ENCODE assay signal across 28 cellular contexts in genomic region chrX:12367254-12367653, GRCh38.
DNase-seq lines count a peak whose midpoint lies in the region; ATAC-seq, FAIRE-seq and TF ChIP-seq lines count a peak whose summit lies in the region.
"Had no signal": no experiment of that assay in that cellular context is flagged by ENCODE, and none has a peak within 500 bp of the region (broad histone marks: within the 10 kb centered on the region; RNA-seq: fewer than 3 reads in every experiment).

No MANE protein-coding gene starts in this region.

- H3K4me2 ChIP-seq in HepG2 (ENCODE audit: low read depth, low read length) = no peak overlapping the region
- H3K4me2 ChIP-seq in IMR-90 (ENCODE audit: low read depth, low read length) = no peak overlapping the region
- H3K4me2 ChIP-seq in K562 (ENCODE audit: insufficient read depth, low read length) = no peak overlapping the region
- no peak overlapping the region for H3K4me2 ChIP-seq in H1 (ENCODE audit: insufficient read depth in 1 of 2, low read depth in 2 of 2, low read length in 2 of 2)
- H3K4me2 ChIP-seq in mesendoderm (ENCODE audit: low read length) = no peak overlapping the region
- H3K4me2 ChIP-seq: BLaER1 treated with 17β-estradiol and CSF1 and Interleukin-3, amounts not matched to agents 10 nM and 100 nM had no signal

- H3K14ac ChIP-seq in IMR-90 (replicated peaks; ENCODE audit: low read depth, low read length) = no peak overlapping the region
- H3K14ac ChIP-seq in H1 (ENCODE audit: insufficient read length) = no peak overlapping the region

- H4K91ac ChIP-seq in IMR-90 (ENCODE audit: insufficient read depth, low read depth, low read length) = peak overlapping the region; percentile 47; the same call in 1 of the 2 replicates
- H4K91ac ChIP-seq in H1 (replicated peaks; ENCODE audit: insufficient read length, low read length) = no peak overlapping the region

- no peak overlapping the region for H3K27ac Mint-ChIP-seq in CD14-positive monocyte
- H3K27ac Mint-ChIP-seq: B cell; CD4-positive, CD25-positive, alpha-beta regulatory T cell; CD8-positive, alpha-beta memory T cell had no signal

- TF ChIP-seq RAD21 in HepG2 (CRISPR knock-in tag; IDR thresholded peaks at IDR 0.05) (no peak), IMR-90 (IDR thresholded peaks at IDR 0.05; ENCODE audit: low read length) (no peak), K562 (CRISPR knock-in tag; conservative IDR thresholded peaks at IDR 0.05 in 1 of 2, IDR thresholded peaks at IDR 0.05 in 1 of 2) (no peak), H1 (IDR thresholded peaks at IDR 0.05 in 1 of 2, conservative IDR thresholded peaks at IDR 0.05 in 1 of 2; ENCODE audit: low read depth in 2 of 2, low read length in 2 of 2) (no peak)

- H2AK5ac ChIP-seq in IMR-90 (ENCODE audit: low read depth, low read length) = peak overlapping the region; percentile 67; the same call in 1 of the 2 replicates
- H2AK5ac ChIP-seq in H1 (ENCODE audit: low read depth, low read length) = no peak overlapping the region
- H2AK5ac ChIP-seq in mesendoderm (ENCODE audit: low read length) = no peak overlapping the region

- no peaks in the 10 kb centered on the region for H3K79me2 ChIP-seq in HepG2 (ENCODE audit: insufficient read depth, low read length)
- no peaks in the 10 kb centered on the region for H3K79me2 ChIP-seq in K562 (ENCODE audit: control insufficient read depth, insufficient read depth, low read length)
- H3K79me2 ChIP-seq in H1 (ENCODE audit: control insufficient read depth in 1 of 2, insufficient read depth in 2 of 2, low read length in 2 of 2) = no peaks in the 10 kb centered on the region
- no peaks in the 10 kb centered on the region for H3K79me2 ChIP-seq in mesendoderm (ENCODE audit: control insufficient read depth, insufficient read depth, low read length)

- TF ChIP-seq CTCF in HepG2 (CRISPR knock-in tag; IDR thresholded peaks at IDR 0.05) = no peak
- no peak for TF ChIP-seq CTCF in right lobe of liver (IDR thresholded peaks at IDR 0.05)
- no peak for TF ChIP-seq CTCF in IMR-90 (conservative IDR thresholded peaks at IDR 0.05; ENCODE audit: low read depth, low read length)
- no peak for TF ChIP-seq CTCF in K562 (IDR thresholded peaks at IDR 0.05 in 2 of 3, conservative IDR thresholded peaks at IDR 0.05 in 1 of 3; ENCODE audit: insufficient read depth in 2 of 3, low read depth in 1 of 3, low read length in 3 of 3)
- TF ChIP-seq CTCF in H1 (IDR thresholded peaks at IDR 0.05; ENCODE audit: control extremely low read depth in 1 of 3, insufficient read depth in 1 of 3, low read depth in 1 of 3, low read length in 3 of 3) = no peak
- TF ChIP-seq CTCF in CD14-positive monocyte (IDR thresholded peaks at IDR 0.05) = no peak

- no peaks in the 10 kb centered on the region for H3K36me3 Mint-ChIP-seq in CD14-positive monocyte
- H3K36me3 Mint-ChIP-seq: CD4-positive, alpha-beta memory T cell; CD4-positive, CD25-positive, alpha-beta regulatory T cell; CD8-positive, alpha-beta memory T cell had no signal

- ATAC-seq in HepG2 (no peak), right lobe of liver (no peak), IMR-90 (ENCODE audit: low read depth) (no peak), K562 (no peak)
- ATAC-seq: GM12878 had no signal

- CTCF ChIA-PET in HepG2 (lab: Yijun Ruan, JAX; ENCODE audit: low intra/inter-chr PET ratio, low total read pairs) (no interaction called here), IMR-90 (lab: Yijun Ruan, JAX) (no interaction called here), K562 (lab: Yijun Ruan, JAX; ENCODE audit: low intra/inter-chr PET ratio) (no interaction called here), H1 (lab: Charles Lee; ENCODE audit: partially characterized antibody) (no interaction called here)

- H3K79me1 ChIP-seq in IMR-90 (ENCODE audit: low read depth in 1 of 2, low read length in 2 of 2) (peaks cover 0 to 9% of the 10 kb centered on the region in 2 experiments; a peak in 2 of 4 replicates), H1 (ENCODE audit: low read depth, low read length) (no peaks in the 10 kb centered on the region), mesendoderm (ENCODE audit: low read length) (no peaks in the 10 kb centered on the region)

- BruUV-seq in HepG2 (replicated peaks; lab: Mats Ljungman, UMichigan) = no TSS peak
- BruUV-seq in IMR-90 (replicated peaks; lab: Mats Ljungman, UMichigan) = no TSS peak
- BruUV-seq in K562 (replicated peaks; lab: Mats Ljungman, UMichigan) = no TSS peak

- dilution Hi-C loops in IMR-90 (cut with HindIII; ENCODE audit: low sequenced_read_pairs, unreplicated experiment) = no loop called here

- H2BK15ac ChIP-seq in IMR-90 (ENCODE audit: low read depth, low read length) = no peak overlapping the region; the same call in 2 of the 3 replicates
- no peak overlapping the region for H2BK15ac ChIP-seq in H1 (ENCODE audit: low read length)
- no peak overlapping the region for H2BK15ac ChIP-seq in mesendoderm (replicated peaks; ENCODE audit: low read depth)

- no peak overlapping the region; a peak in 1 of 4 replicates for H4K8ac ChIP-seq in IMR-90 (ENCODE audit: low read depth in 2 of 2, low read length in 2 of 2)
- no peak overlapping the region for H4K8ac ChIP-seq in H1 (ENCODE audit: extremely low read depth, insufficient read depth, low read length)
- H4K8ac ChIP-seq in mesendoderm (ENCODE audit: low read depth, low read length) = no peak overlapping the region

- H3K9me1 ChIP-seq in IMR-90 (ENCODE audit: insufficient read depth, low read length) = peaks cover 3% of the 10 kb centered on the region; the same call in 1 of the 2 replicates
- no peaks in the 10 kb centered on the region for H3K9me1 ChIP-seq in K562 (ENCODE audit: control insufficient read depth, insufficient read depth, low read length)

- intact Hi-C loops in HepG2 (cut with micrococcal nuclease; ENCODE audit: unreplicated experiment) (no loop called here), right lobe of liver (cut with DNase I) (no loop called here), IMR-90 (cut with micrococcal nuclease) (no loop called here), K562 (cut with micrococcal nuclease) (no loop called here), CD14-positive monocyte (cut with micrococcal nuclease) (no loop called here)

- no peak overlapping the region for H3K4me3 Mint-ChIP-seq in CD14-positive monocyte
- H3K4me3 Mint-ChIP-seq: B cell; CD4-positive, alpha-beta memory T cell; CD4-positive, CD25-positive, alpha-beta regulatory T cell; CD8-positive, alpha-beta memory T cell had no signal

- no peaks in the 10 kb centered on the region for H3K23me2 ChIP-seq in H1 (ENCODE audit: low read depth, low read length)

- H3K23ac ChIP-seq in IMR-90 (ENCODE audit: low read depth, low read length) (no peak overlapping the region), H1 (ENCODE audit: insufficient read length) (no peak overlapping the region), mesendoderm (ENCODE audit: low read length) (no peak overlapping the region)

- peaks cover 0 to 13% (median 4%) of the 10 kb centered on the region in 7 donors for H3K9me3 Mint-ChIP-seq in CD14-positive monocyte

- TF ChIP-seq POLR2A in HepG2 (IDR thresholded peaks at IDR 0.05; ENCODE audit: insufficient read depth in 1 of 2, low read depth in 2 of 2, low read length in 2 of 2) = no peak
- TF ChIP-seq POLR2A in right lobe of liver (IDR thresholded peaks at IDR 0.05) = no peak
- TF ChIP-seq POLR2A in IMR-90 (IDR thresholded peaks at IDR 0.05; ENCODE audit: low read depth, low read length) = no peak
- no peak for TF ChIP-seq POLR2A in K562 (conservative IDR thresholded peaks at IDR 0.05)
- no peak for TF ChIP-seq POLR2A in H1 (IDR thresholded peaks at IDR 0.05; ENCODE audit: control extremely low read depth in 1 of 2, low read depth in 2 of 2, low read length in 2 of 2)

- no peak overlapping the region for H3K56ac ChIP-seq in IMR-90 (ENCODE audit: extremely low read depth, insufficient read depth, low read length)
- no peak overlapping the region for H3K56ac ChIP-seq in H1 (replicated peaks; ENCODE audit: insufficient read length, low read depth, low read length)
- no peak overlapping the region for H3K56ac ChIP-seq in mesendoderm (ENCODE audit: low read length)

- H2AK9ac ChIP-seq in IMR-90 (replicated peaks; ENCODE audit: low read depth, low read length, poor library complexity) = no peak overlapping the region

- peaks cover 0 to 3% (median 0%) of the 10 kb centered on the region in 3 donors for H3K27me3 Mint-ChIP-seq in CD14-positive monocyte (ENCODE audit: low read depth in 3 of 3)
- H3K27me3 Mint-ChIP-seq: CD4-positive, alpha-beta memory T cell; CD4-positive, CD25-positive, alpha-beta regulatory T cell had no signal

- H2AFZ ChIP-seq in HepG2 (ENCODE audit: low read length) (no peak overlapping the region), IMR-90 (replicated peaks; ENCODE audit: low read length, poor library complexity) (no peak overlapping the region), K562 (ENCODE audit: low read depth, low read length) (no peak overlapping the region), H1 (ENCODE audit: low read length) (no peak overlapping the region)

- H3K18ac ChIP-seq in IMR-90 (ENCODE audit: low read depth, low read length) (no peak overlapping the region), H1 (ENCODE audit: extremely low read depth, low read length) (no peak overlapping the region), mesendoderm (ENCODE audit: low read length) (no peak overlapping the region)

- H3K4me1 ChIP-seq in HepG2 (ENCODE audit: insufficient read depth, low read length) (no peaks in the 10 kb centered on the region), right lobe of liver (no peaks in the 10 kb centered on the region), IMR-90 (ENCODE audit: control insufficient read depth, insufficient read depth, low read length) (peaks cover 5% of the 10 kb centered on the region), K562 (replicated peaks in 1 of 2; ENCODE audit: control insufficient read depth in 2 of 2, insufficient read depth in 2 of 2, low read length in 2 of 2) (no peaks in the 10 kb centered on the region), H1 (replicated peaks in 1 of 4; ENCODE audit: control insufficient read depth in 3 of 4, insufficient read depth in 4 of 4, low read length in 3 of 4) (no peaks in the 10 kb centered on the region), mesendoderm (ENCODE audit: control insufficient read depth, low read depth, low read length) (no peaks in the 10 kb centered on the region)
- H3K4me1 ChIP-seq: BLaER1 treated with 17β-estradiol and CSF1 and Interleukin-3, amounts not matched to agents 10 nM and 100 nM had no signal

- no peak overlapping the region; the same call in 1 of the 2 replicates for H2BK20ac ChIP-seq in IMR-90 (ENCODE audit: low read depth, low read length)
- H2BK20ac ChIP-seq in H1 (ENCODE audit: low read length) = no peak overlapping the region

- peak overlapping the region; percentile 19 for H2BK120ac ChIP-seq in IMR-90 (ENCODE audit: low read depth, low read length)
- H2BK120ac ChIP-seq in H1 (replicated peaks; ENCODE audit: low read depth, low read length) = no peak overlapping the region
- H2BK120ac ChIP-seq in mesendoderm (ENCODE audit: low read depth, low read length) = no peak overlapping the region

- H3K9me3 ChIP-seq in HepG2 (ENCODE audit: low read length) (no peaks in the 10 kb centered on the region), right lobe of liver (no peaks in the 10 kb centered on the region), IMR-90 (ENCODE audit: control insufficient read depth, insufficient read depth, low read length) (no peaks in the 10 kb centered on the region), K562 (replicated peaks; ENCODE audit: control insufficient read depth, insufficient read depth, low read depth, low read length) (no peaks in the 10 kb centered on the region), H1 (ENCODE audit: insufficient read depth in 2 of 2, low read depth in 1 of 2, low read length in 1 of 2) (no peaks in the 10 kb centered on the region)

- H3K4me3 ChIP-seq in HepG2 (replicated peaks in 1 of 3; ENCODE audit: insufficient read depth in 1 of 3, low read depth in 2 of 3, low read length in 3 of 3) = no peak overlapping the region
- H3K4me3 ChIP-seq in right lobe of liver = no peak overlapping the region
- no peak overlapping the region for H3K4me3 ChIP-seq in IMR-90 (ENCODE audit: insufficient read depth, low read depth, low read length)
- no peak overlapping the region for H3K4me3 ChIP-seq in K562
- H3K4me3 ChIP-seq in H1 (ENCODE audit: extremely low read depth in 1 of 4, insufficient read depth in 2 of 4, low read depth in 3 of 4, low read length in 4 of 4) = no peak overlapping the region
- no peak overlapping the region for H3K4me3 ChIP-seq in mesendoderm (ENCODE audit: low read length)
- H3K4me3 ChIP-seq: BLaER1 treated with 17β-estradiol and CSF1 and Interleukin-3, amounts not matched to agents 10 nM and 100 nM; GM12878 had no signal

- in situ Hi-C loops in HepG2 (cut with HindIII; ENCODE audit: extremely low pct_ligation_motif_present, low pct_unique_long_range_greater_than_20kb) (no loop called here), IMR-90 (cut with MboI; ENCODE audit: low sequenced_read_pairs) (no loop called here), K562 (cut with MboI) (no loop called here)

- POLR2A ChIA-PET in HepG2 (lab: Yijun Ruan, JAX) = no interaction called here
- POLR2A ChIA-PET in IMR-90 (lab: Charles Lee; ENCODE audit: unreplicated experiment) = no interaction called here
- POLR2A ChIA-PET in K562 (lab: Yijun Ruan, JAX) = no interaction called here
- POLR2A ChIA-PET in H1 (lab: Charles Lee; ENCODE audit: partially characterized antibody) = no interaction called here

- H4K20me1 ChIP-seq in HepG2 (ENCODE audit: insufficient read depth, low read length) = no peaks in the 10 kb centered on the region
- no peaks in the 10 kb centered on the region for H4K20me1 ChIP-seq in IMR-90 (ENCODE audit: insufficient read depth, low read length)
- H4K20me1 ChIP-seq in K562 (replicated peaks; ENCODE audit: control insufficient read depth, insufficient read depth, low read length) = no peaks in the 10 kb centered on the region
- no peaks in the 10 kb centered on the region for H4K20me1 ChIP-seq in H1 (replicated peaks in 1 of 2; ENCODE audit: control insufficient read depth in 1 of 2, insufficient read depth in 2 of 2, low read length in 2 of 2)

- no peak overlapping the region for H4K5ac ChIP-seq in IMR-90 (ENCODE audit: low read depth, low read length)
- H4K5ac ChIP-seq in H1 (ENCODE audit: insufficient read length, low read depth, low read length) = no peak overlapping the region
- no peak overlapping the region for H4K5ac ChIP-seq in mesendoderm (ENCODE audit: low read length)

- H3K27ac ChIP-seq in HepG2 (ENCODE audit: extremely low read length, insufficient read depth, low read length) (no peak overlapping the region), right lobe of liver (no peak overlapping the region), IMR-90 (ENCODE audit: insufficient read depth, low read length) (no peak overlapping the region), K562 (ENCODE audit: extremely low read depth, low read depth, low read length) (no peak overlapping the region), H1 (ENCODE audit: low read depth, low read length) (no peak overlapping the region), mesendoderm (ENCODE audit: low read depth, low read length) (no peak overlapping the region)
- H3K27ac ChIP-seq: BLaER1 treated with 17β-estradiol and CSF1 and Interleukin-3, amounts not matched to agents 10 nM and 100 nM; C4-2B had no signal

- H3K27me3 ChIP-seq in HepG2 (ENCODE audit: control insufficient read depth in 1 of 2, insufficient read depth in 2 of 2, low read length in 2 of 2) (no peaks in the 10 kb centered on the region), right lobe of liver (no peaks in the 10 kb centered on the region), IMR-90 (ENCODE audit: control insufficient read depth, insufficient read depth, low read length) (no peaks in the 10 kb centered on the region), K562 (ENCODE audit: control insufficient read depth in 2 of 2, insufficient read depth in 2 of 2, low read length in 2 of 2) (no peaks in the 10 kb centered on the region), H1 (replicated peaks in 1 of 4; ENCODE audit: control insufficient read depth in 3 of 4, extremely low read depth in 1 of 4, insufficient read depth in 3 of 4, low read length in 3 of 4) (no peaks in the 10 kb centered on the region), mesendoderm (ENCODE audit: insufficient read depth, low read length, poor library complexity) (no peaks in the 10 kb centered on the region)

- WGBS in HepG2 (ENCODE audit: low lambda C conversion rate) = 2% methylated on average over 8 of the region's 11 CpGs
- WGBS in right lobe of liver (ENCODE audit: insufficient coverage, low coverage, low lambda C conversion rate, missing lambda C conversion rate) = 46% methylated on average over 11 of the region's 11 CpGs
- WGBS in IMR-90 (ENCODE audit: extremely low coverage in 2 of 2, insufficient read length in 1 of 2), 2 experiments = 54% methylated on average over 7 of the region's 11 CpGs; no CpG with 5 or more reads in 1 of the 2 experiments
- WGBS in K562 (ENCODE audit: insufficient coverage, low coverage, missing lambda C conversion rate) = 2% methylated on average over 8 of the region's 11 CpGs
- 89% methylated on average over 10 of the region's 11 CpGs; no CpG with 5 or more reads in 1 of the 2 experiments for WGBS in H1 (ENCODE audit: extremely low coverage in 1 of 2, insufficient coverage in 1 of 2, insufficient read length in 1 of 2, insufficient replicate concordance in 2 of 2, low coverage in 1 of 2, low lambda C conversion rate in 2 of 2, missing lambda C conversion rate in 1 of 2), 2 experiments
- no CpG with 5 or more reads among the region's 11 CpGs for WGBS in mesendoderm (ENCODE audit: extremely low coverage, insufficient coverage, low lambda C conversion rate)

- H3K4ac ChIP-seq in IMR-90 (ENCODE audit: low read depth, low read length) = peak overlapping the region; percentile 22; the same call in 1 of the 2 replicates
- no peak overlapping the region for H3K4ac ChIP-seq in H1 (replicated peaks; ENCODE audit: insufficient read length, low read depth, low read length)
- no peak overlapping the region for H3K4ac ChIP-seq in mesendoderm (ENCODE audit: low read depth, low read length)

- no peak for DNase-seq in HepG2 (ENCODE audit: low spot score)
- no peak for DNase-seq in right lobe of liver
- no peak for DNase-seq in IMR-90
- no peak for DNase-seq in K562 (ENCODE audit: extremely low read depth in 1 of 4, low spot score in 3 of 4)
- DNase-seq in H1 (ENCODE audit: low read depth in 1 of 2, low spot score in 2 of 2) = no peak
- DNase-seq in mesendoderm = no peak
- DNase-seq in OCI-M1 (lab: John Stamatoyannopoulos, UW) = no peak
- no peak for DNase-seq in CD14-positive monocyte (ENCODE audit: low spot score)
- DNase-seq: 8988T; AML-193; CD4-positive, alpha-beta memory T cell; CD4-positive, CD25-positive, alpha-beta regulatory T cell; CD8-positive, alpha-beta memory T cell; COR-L47; DMS 273 treated with DMSO at 0.1 percent for 48 hours; DMS153; DMS53; DMS79; DND-41; EL; GDM1 had no signal

- no peak overlapping the region for H2BK12ac ChIP-seq in H1 (ENCODE audit: low read depth, low read length)

- H3K4me1 Mint-ChIP-seq in CD14-positive monocyte = no peaks in the 10 kb centered on the region
- H3K4me1 Mint-ChIP-seq: B cell; CD4-positive, alpha-beta memory T cell; CD4-positive, CD25-positive, alpha-beta regulatory T cell; CD8-positive, alpha-beta memory T cell had no signal

- TF ChIP-seq EP300 in HepG2 (IDR thresholded peaks at IDR 0.05; ENCODE audit: low read depth in 2 of 2, low read length in 2 of 2) (no peak), HepG2 (CRISPR knock-in tag; IDR thresholded peaks at IDR 0.05; ENCODE audit: borderline replicate concordance) (no peak), K562 (IDR thresholded peaks at IDR 0.05; ENCODE audit: low read length) (no peak), H1 (IDR thresholded peaks at IDR 0.05; ENCODE audit: borderline replicate concordance in 1 of 2, low read depth in 2 of 2, low read length in 2 of 2) (no peak)

- H2BK5ac ChIP-seq in IMR-90 (ENCODE audit: low read depth, low read length, poor library complexity, severe bottlenecking) = peak overlapping the region; percentile 7
- no peak overlapping the region for H2BK5ac ChIP-seq in H1 (ENCODE audit: low read depth, low read length)
- no peak overlapping the region for H2BK5ac ChIP-seq in mesendoderm (ENCODE audit: low read length)

- FAIRE-seq in HepG2 (lab: Jason Lieb, UNC) (no peak), K562 (lab: Jason Lieb, UNC) (no peak), H1 (lab: Jason Lieb, UNC) (no peak)
- FAIRE-seq: A204.1, GM12878, GM12892, GM18507 had no signal

- no peak overlapping the region for H3K9ac ChIP-seq in HepG2 (ENCODE audit: insufficient read depth, low read depth, low read length)
- no peak overlapping the region for H3K9ac ChIP-seq in IMR-90 (ENCODE audit: low read depth, low read length)
- no peak overlapping the region for H3K9ac ChIP-seq in K562 (ENCODE audit: insufficient read depth in 1 of 2, low read depth in 2 of 2, low read length in 2 of 2)
- H3K9ac ChIP-seq in H1 (replicated peaks in 1 of 4; ENCODE audit: extremely low read depth in 1 of 4, low read depth in 3 of 4, low read length in 3 of 4) = no peak overlapping the region
- H3K9ac ChIP-seq in mesendoderm (ENCODE audit: low read length) = no peak overlapping the region
- H3K9ac ChIP-seq: BLaER1 treated with 17β-estradiol and CSF1 and Interleukin-3, amounts not matched to agents 10 nM and 100 nM had no signal

- H3K36me3 ChIP-seq in HepG2 (replicated peaks in 1 of 2; ENCODE audit: control insufficient read depth in 1 of 2, insufficient read depth in 2 of 2, low read length in 2 of 2) (no peaks in the 10 kb centered on the region), right lobe of liver (no peaks in the 10 kb centered on the region), IMR-90 (ENCODE audit: control insufficient read depth, insufficient read depth, low read length) (no peaks in the 10 kb centered on the region), K562 (ENCODE audit: control insufficient read depth, insufficient read depth, low read length) (no peaks in the 10 kb centered on the region), H1 (ENCODE audit: control insufficient read depth in 2 of 4, insufficient read depth in 4 of 4, low read length in 3 of 4) (no peaks in the 10 kb centered on the region), mesendoderm (ENCODE audit: control insufficient read depth, insufficient read depth, low read length) (no peaks in the 10 kb centered on the region)
- H3K36me3 ChIP-seq: BLaER1 treated with 17β-estradiol and CSF1 and Interleukin-3, amounts not matched to agents 10 nM and 100 nM had no signal

Comparison
In these comparisons a context has a peak if more than half of its experiments do, and no peak if none do; other contexts are left out.
1. Of the 241 proteins assayed by ChIP-seq in both HepG2 and K562: peak only in HepG2: none; only in K562: none; in both: CEBPB; in neither: 240.